Comparison of ENCODE assay signal across 12 cellular contexts in the genomic region with DNA sequence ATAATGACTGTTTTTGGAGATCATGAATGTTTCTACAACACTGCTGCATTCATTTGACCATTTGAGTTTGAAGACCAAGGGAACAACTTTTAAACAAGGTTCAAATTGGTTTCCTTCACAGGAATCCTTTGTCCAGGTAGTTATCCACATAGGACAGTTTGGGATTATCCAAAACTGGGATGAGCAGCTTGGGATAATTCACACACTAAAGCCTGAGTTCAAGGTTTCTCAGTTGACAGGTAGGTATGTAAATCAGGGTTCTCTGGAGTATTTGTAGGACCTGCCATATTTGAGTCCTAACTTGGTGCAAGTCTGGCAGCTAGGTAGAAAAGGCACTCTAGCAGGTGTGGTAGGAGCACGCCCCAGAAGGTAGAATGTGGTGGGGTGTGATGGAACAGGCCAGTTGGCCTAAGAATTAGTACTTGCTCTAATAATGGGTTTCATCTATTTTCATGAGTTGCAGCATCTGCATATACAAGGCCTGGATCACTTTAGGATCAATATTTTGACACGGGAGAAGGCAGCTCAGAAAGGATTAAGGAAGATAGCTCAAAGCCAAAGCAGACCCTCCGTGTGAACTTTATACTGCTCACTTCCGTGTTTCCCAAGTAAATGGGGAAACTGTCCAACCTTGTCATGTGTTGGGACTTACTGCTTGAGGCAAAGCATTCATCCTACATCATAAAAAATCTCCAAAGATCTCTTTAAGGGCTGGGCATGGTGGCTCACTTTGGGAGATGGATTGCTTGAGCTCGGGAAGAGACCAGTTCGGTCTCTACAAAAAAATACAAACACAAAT. TPM values are rescaled to one million over a fixed set of nuclear protein-coding genes. Genes with fewer than 3 reads are reported as not detected.
DNase-seq lines count a peak whose midpoint lies in the region; ATAC-seq, FAIRE-seq and TF ChIP-seq lines count a peak whose summit lies in the region.
"Had no signal": no experiment of that assay in that cellular context is flagged by ENCODE, and none has a peak within 500 bp of the region (broad histone marks: within the 10 kb centered on the region; RNA-seq: fewer than 3 reads in every experiment).

No MANE protein-coding gene starts in this region.

- ATAC-seq in RWPE2 (ENCODE audit: low read depth) (peak; percentile 5; the same call in 2 of the 3 replicates), HG03196 (IDR thresholded peaks at IDR 0.05; ENCODE audit: unreplicated experiment) (no peak), GM18867 (IDR thresholded peaks at IDR 0.05; ENCODE audit: unreplicated experiment) (no peak)

- no peak for TF ChIP-seq EP300 in H1 (IDR thresholded peaks at IDR 0.05; ENCODE audit: borderline replicate concordance in 1 of 2, low read depth in 2 of 2, low read length in 2 of 2)

- H2BK120ac ChIP-seq in H1 (replicated peaks; ENCODE audit: low read depth, low read length) = no peak overlapping the region

- no peak overlapping the region for H2BK15ac ChIP-seq in H1 (ENCODE audit: low read length)

- H3K18ac ChIP-seq in H1 (ENCODE audit: extremely low read depth, low read length) = no peak overlapping the region

- H2BK5ac ChIP-seq in H1 (ENCODE audit: low read depth, low read length) = no peak overlapping the region

- H2BK12ac ChIP-seq in H1 (ENCODE audit: low read depth, low read length) = no peak overlapping the region

- DNase-seq in stimulated activated CD4-positive, alpha-beta T cell treated with anti-CD3 and anti-CD28 coated beads, Interleukin-2, amount 100 ng/mL, for 24 hours = peak; percentile 35 to 37
- DNase-seq in stimulated activated CD4-positive, alpha-beta T cell treated with anti-CD3 and anti-CD28 coated beads, Interleukin-12 subunit alpha, Interleukin-12 subunit beta, amount 100 ng/mL, for 4 hours = no peak
- DNase-seq in RWPE2 (ENCODE audit: low spot score) = no peak
- DNase-seq in H1 (ENCODE audit: low read depth in 1 of 2, low spot score in 2 of 2) = no peak
- no peak for DNase-seq in caudate nucleus (lab: John Stamatoyannopoulos, UW)
- DNase-seq in Ammon's horn (ENCODE audit: low spot score) = no peak
- DNase-seq: activated effector memory CD4-positive, alpha-beta T cell treated with anti-CD3 and anti-CD28 coated beads, Interleukin-2, amount 50 U/mL, for 16 hours; islet precursor cell; SHP77 had no signal

- H3K23me2 ChIP-seq in H1 (ENCODE audit: low read depth, low read length) = peaks cover 15% of the 10 kb centered on the region

- H3K4me2 ChIP-seq in H1 (ENCODE audit: insufficient read depth in 1 of 2, low read depth in 2 of 2, low read length in 2 of 2) = no peak overlapping the region

- H3K27ac ChIP-seq in RWPE2 (ENCODE audit: poor library complexity, severe bottlenecking) = peak overlapping the region; percentile 90
- no peak overlapping the region for H3K27ac ChIP-seq in H1 (ENCODE audit: low read depth, low read length)
- H3K27ac ChIP-seq in caudate nucleus (ENCODE audit: low read depth, low read length) = no peak overlapping the region

- peaks cover 4% of the 10 kb centered on the region; the same call in 1 of the 2 replicates for H3K79me1 ChIP-seq in H1 (ENCODE audit: low read depth, low read length)

- WGBS in H1 (ENCODE audit: extremely low coverage in 1 of 2, insufficient coverage in 1 of 2, insufficient read length in 1 of 2, insufficient replicate concordance in 2 of 2, low coverage in 1 of 2, low lambda C conversion rate in 2 of 2, missing lambda C conversion rate in 1 of 2), 2 experiments = 88% methylated on average over 6 of the region's 6 CpGs; no CpG with 5 or more reads in 1 of the 2 experiments

- H4K20me1 ChIP-seq in H1 (replicated peaks in 1 of 2; ENCODE audit: control insufficient read depth in 1 of 2, insufficient read depth in 2 of 2, low read length in 2 of 2) = peaks cover 15 to 23% of the 10 kb centered on the region in 2 experiments

- H2BK20ac ChIP-seq in H1 (ENCODE audit: low read length) = no peak overlapping the region

- no peak overlapping the region for H2AFZ ChIP-seq in H1 (ENCODE audit: low read length)

- H3K4me1 ChIP-seq in RWPE2 (ENCODE audit: insufficient read depth, poor library complexity, severe bottlenecking) = peaks cover 10% of the 10 kb centered on the region
- peaks cover 0 to 9% (median 6%) of the 10 kb centered on the region in 4 experiments; a peak in 4 of 7 replicates for H3K4me1 ChIP-seq in H1 (replicated peaks in 1 of 4; ENCODE audit: control insufficient read depth in 3 of 4, insufficient read depth in 4 of 4, low read length in 3 of 4)

- TF ChIP-seq CTCF in RWPE2 (IDR thresholded peaks at IDR 0.05; ENCODE audit: poor library complexity, severe bottlenecking) (no peak), H1 (IDR thresholded peaks at IDR 0.05; ENCODE audit: control extremely low read depth in 1 of 3, insufficient read depth in 1 of 3, low read depth in 1 of 3, low read length in 3 of 3) (no peak)

- no peak overlapping the region for H3K14ac ChIP-seq in H1 (ENCODE audit: insufficient read length)

- H3K36me3 ChIP-seq in RWPE2 (ENCODE audit: low read depth) (peaks cover 68% of the 10 kb centered on the region), H1 (ENCODE audit: control insufficient read depth in 2 of 4, insufficient read depth in 4 of 4, low read length in 3 of 4) (peaks cover 19 to 56% (median 40%) of the 10 kb centered on the region in 4 experiments)

- POLR2A ChIA-PET in H1 (lab: Charles Lee; ENCODE audit: partially characterized antibody) = interaction anchor here (0.6 to 23.4 kb wide), 11 partner anchors 17 to 342 kb away, joined by 3 to 660 read pairs (median 4); partner anchors contain the start of genes ATP5IF1, RAB42, RCC1 and TAF12

- H3K56ac ChIP-seq in H1 (replicated peaks; ENCODE audit: insufficient read length, low read depth, low read length) = no peak overlapping the region

- peaks cover 10 to 21% of the 10 kb centered on the region in 2 experiments for H3K79me2 ChIP-seq in H1 (ENCODE audit: control insufficient read depth in 1 of 2, insufficient read depth in 2 of 2, low read length in 2 of 2)

- H3K4ac ChIP-seq in H1 (replicated peaks; ENCODE audit: insufficient read length, low read depth, low read length) = no peak overlapping the region

- H3K9ac ChIP-seq in H1 (replicated peaks in 1 of 4; ENCODE audit: extremely low read depth in 1 of 4, low read depth in 3 of 4, low read length in 3 of 4) = no peak overlapping the region

- no peak overlapping the region for H4K5ac ChIP-seq in H1 (ENCODE audit: insufficient read length, low read depth, low read length)

- no peak for FAIRE-seq in H1 (lab: Jason Lieb, UNC)
- FAIRE-seq: D721Med had no signal

- H3K23ac ChIP-seq in H1 (ENCODE audit: insufficient read length) = no peak overlapping the region

- no peak overlapping the region for H2AK5ac ChIP-seq in H1 (ENCODE audit: low read depth, low read length)

- CTCF ChIA-PET in H1 (lab: Charles Lee; ENCODE audit: partially characterized antibody) = interaction anchor here (0.8 to 9.7 kb wide), 5 partner anchors 8 to 63 kb away, joined by 3 to 73 read pairs (median 5); no protein-coding TSS in a partner anchor

- no peaks in the 10 kb centered on the region for H3K9me3 ChIP-seq in RWPE2 (ENCODE audit: severe bottlenecking)
- H3K9me3 ChIP-seq in H1 (ENCODE audit: insufficient read depth in 2 of 2, low read depth in 1 of 2, low read length in 1 of 2) = no peaks in the 10 kb centered on the region

- TF ChIP-seq RAD21 in H1 (IDR thresholded peaks at IDR 0.05 in 1 of 2, conservative IDR thresholded peaks at IDR 0.05 in 1 of 2; ENCODE audit: low read depth in 2 of 2, low read length in 2 of 2) = no peak

- no peaks in the 10 kb centered on the region for H3K27me3 ChIP-seq in RWPE2 (ENCODE audit: insufficient read depth, poor library complexity, severe bottlenecking)
- peaks cover 0 to 4% (median 2%) of the 10 kb centered on the region in 4 experiments; a peak in 2 of 7 replicates for H3K27me3 ChIP-seq in H1 (replicated peaks in 1 of 4; ENCODE audit: control insufficient read depth in 3 of 4, extremely low read depth in 1 of 4, insufficient read depth in 3 of 4, low read length in 3 of 4)

- no peak overlapping the region for H4K8ac ChIP-seq in H1 (ENCODE audit: extremely low read depth, insufficient read depth, low read length)

- peak; percentile 13 to 79; a peak in 2 of 3 replicates for TF ChIP-seq POLR2A in H1 (IDR thresholded peaks at IDR 0.05; ENCODE audit: control extremely low read depth in 1 of 2, low read depth in 2 of 2, low read length in 2 of 2)

- no peak overlapping the region for H4K91ac ChIP-seq in H1 (replicated peaks; ENCODE audit: insufficient read length, low read length)

- H3K4me3 ChIP-seq in RWPE2 (ENCODE audit: severe bottlenecking) (no peak overlapping the region), H1 (ENCODE audit: extremely low read depth in 1 of 4, insufficient read depth in 2 of 4, low read depth in 3 of 4, low read length in 4 of 4) (no peak overlapping the region)

TF ChIP-seq in H1, 55 proteins besides CTCF, POLR2A, EP300 and RAD21:
- TF ChIP-seq SRF (IDR thresholded peaks at IDR 0.05; ENCODE audit: low read depth, low read length) (no peak), POLR2AphosphoS5 (IDR thresholded peaks at IDR 0.05; ENCODE audit: low read depth, low read length) (peak; percentile 80; the same call in 1 of the 2 replicates)

RNA-seq across cellular contexts. Expression of gene RAB42, which starts 14.1 kb away (rescaled TPM):
- 12.5 and 13.6 TPM in 2 replicates for total RNA-seq in H1 (2021; fragmentation: NEBNext Ultra II Directional; extraction: Animal tissue kit (Norgen Biotek cat#: 25700))
- 15.1 and 16.6 TPM in 2 replicates for polyA plus RNA-seq in H1 (2011; rRNA removed)
- polyA plus RNA-seq in H1 (2011; cell fraction: cytosol; rRNA removed) = 15.0 TPM
- 8.6 TPM for polyA plus RNA-seq in H1 (2011; cell fraction: nucleus; rRNA removed)
- polyA plus RNA-seq in H1 (2012, experiment 1 of 2) = 12.0 to 13.1 TPM (median 12.5 TPM) in 4 replicates
- 15.1 TPM for polyA plus RNA-seq in H1 (2012, experiment 2 of 2)
- polyA plus RNA-seq in H1 (2013, experiment 1 of 2) = 9.2 TPM
- polyA plus RNA-seq in H1 (2013, experiment 2 of 2) = 9.3 TPM
- 8.8 and 9.0 TPM in 2 replicates for polyA minus RNA-seq in H1 (2011; rRNA and poly(A)+ RNA removed)
- polyA minus RNA-seq in H1 (2011; cell fraction: cytosol; rRNA and poly(A)+ RNA removed) = 11.0 TPM
- polyA minus RNA-seq in H1 (2011; cell fraction: nucleus; rRNA and poly(A)+ RNA removed) = 6.0 TPM

RNA-seq across cellular contexts. Expression of gene TRNAU1AP, which starts 25.1 kb away (rescaled TPM):
- total RNA-seq in H1 (2021; fragmentation: NEBNext Ultra II Directional; extraction: Animal tissue kit (Norgen Biotek cat#: 25700)) = 30.8 and 35.2 TPM in 2 replicates
- 22.9 and 37.1 TPM in 2 replicates for polyA plus RNA-seq in H1 (2011; rRNA removed)
- 33.8 TPM for polyA plus RNA-seq in H1 (2011; cell fraction: cytosol; rRNA removed)
- polyA plus RNA-seq in H1 (2011; cell fraction: nucleus; rRNA removed) = 22.6 TPM
- 30.6 to 53.5 TPM (median 51.6 TPM) in 4 replicates for polyA plus RNA-seq in H1 (2012, experiment 1 of 2)
- 17.4 TPM for polyA plus RNA-seq in H1 (2012, experiment 2 of 2)
- 17.6 TPM for polyA plus RNA-seq in H1 (2013, experiment 1 of 2)
- polyA plus RNA-seq in H1 (2013, experiment 2 of 2) = 17.2 TPM
- 20.3 and 23.7 TPM in 2 replicates for polyA minus RNA-seq in H1 (2011; rRNA and poly(A)+ RNA removed)
- 18.8 TPM for polyA minus RNA-seq in H1 (2011; cell fraction: cytosol; rRNA and poly(A)+ RNA removed)
- polyA minus RNA-seq in H1 (2011; cell fraction: nucleus; rRNA and poly(A)+ RNA removed) = 23.0 TPM

Comparison
In these comparisons a context has a peak if more than half of its experiments do, and no peak if none do; other contexts are left out.
1. DNase-seq: peak in stimulated activated CD4-positive, alpha-beta T cell treated with anti-CD3 and anti-CD28 coated beads, Interleukin-2, amount 100 ng/mL, for 24 hours (2 of 2); none in stimulated activated CD4-positive, alpha-beta T cell treated with anti-CD3 and anti-CD28 coated beads, Interleukin-12 subunit alpha, Interleukin-12 subunit beta, amount 100 ng/mL, for 4 hours (single experiment), RWPE2 (single experiment), H1 (0 of 2), caudate nucleus (0 of 61) and Ammon's horn (single experiment).